ENCODE assay signal across 34 cellular contexts in the genomic region with DNA sequence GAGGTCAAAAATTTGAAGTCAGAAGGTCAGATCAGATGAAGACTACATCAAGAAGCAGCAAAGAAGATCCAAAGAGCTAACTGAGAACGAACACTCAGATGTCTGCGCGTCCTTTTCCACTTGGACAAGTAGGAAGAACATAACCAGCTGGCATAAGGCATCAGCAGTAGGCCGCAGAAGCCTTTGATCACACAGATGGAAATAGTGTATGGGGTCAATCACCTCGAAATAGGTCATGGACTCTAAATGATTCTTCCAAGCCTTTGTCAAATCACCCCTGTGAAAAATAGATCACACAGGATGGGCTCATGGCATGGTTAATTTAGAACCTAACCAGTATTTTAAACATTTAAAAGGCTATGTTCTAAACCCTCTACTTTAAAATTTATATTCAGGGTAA.
"Had no signal": no experiment of that assay in that cellular context is flagged by ENCODE, and none has a peak within 500 bp of the region (broad histone marks: within the 10 kb centered on the region; RNA-seq: fewer than 3 reads in every experiment).

No MANE protein-coding gene starts in this region.

- H3K9me3 ChIP-seq: MG63 had no signal

- H3K4me3 ChIP-seq: MG63 had no signal

- DNase-seq: Karpas-422, Kasumi-1, MG63, MM.1S, MV-4-11, NCI-H1048, NCI-H1092, NCI-H1092 treated with DMSO at 0.1 percent for 48 hours, NCI-H1105, NCI-H1105 treated with DMSO at 0.1 percent for 48 hours, NCI-H1417, NCI-H1417 treated with DMSO at 0.1 percent for 48 hours, NCI-H1436, NCI-H1436 treated with DMSO at 0.1 percent for 48 hours, NCI-H146, NCI-H1694, NCI-H1694 treated with DMSO at 0.1 percent for 48 hours, NCI-H187, NCI-H187 treated with DMSO at 0.1 percent for 48 hours, NCI-H1930, NCI-H2029, NCI-H2029 treated with DMSO at 0.1 percent for 48 hours, NCI-H2081, NCI-H2081 treated with DMSO at 0.1 percent for 48 hours, NCI-H2107, NCI-H2171, NCI-H2171 treated with DMSO at 0.1 percent for 48 hours, NCI-H2227 treated with DMSO at 0.1 percent for 48 hours, NCI-H226, NCI-H345, NCI-H446, NCI-H446 treated with DMSO at 0.1 percent for 48 hours, NCI-H510A, NCI-H510A treated with DMSO at 0.1 percent for 48 hours had no signal

- H3K36me3 ChIP-seq: MG63 had no signal
